Comparison of ENCODE assay signal across 1 cellular context in genomic region chr3:29347412-29347811, GRCh38.
TF ChIP-seq lines count a peak whose summit lies in the region.

No MANE protein-coding gene starts in this region.

TF ChIP-seq in H1, 55 proteins besides CTCF, POLR2A, EP300 and RAD21:
- TF ChIP-seq CHD7 (IDR thresholded peaks at IDR 0.05; ENCODE audit: insufficient replicate concordance, low read length) (no peak), TAF1 (IDR thresholded peaks at IDR 0.05; ENCODE audit: low read depth, low read length) (no peak), USF2 (IDR thresholded peaks at IDR 0.05; ENCODE audit: low read length) (no peak), SP2 (IDR thresholded peaks at IDR 0.05; ENCODE audit: low read length) (no peak), ASH2L (IDR thresholded peaks at IDR 0.05; ENCODE audit: low read length) (no peak)
